1 cellular context compared by ENCODE assay signal in the genomic region with DNA sequence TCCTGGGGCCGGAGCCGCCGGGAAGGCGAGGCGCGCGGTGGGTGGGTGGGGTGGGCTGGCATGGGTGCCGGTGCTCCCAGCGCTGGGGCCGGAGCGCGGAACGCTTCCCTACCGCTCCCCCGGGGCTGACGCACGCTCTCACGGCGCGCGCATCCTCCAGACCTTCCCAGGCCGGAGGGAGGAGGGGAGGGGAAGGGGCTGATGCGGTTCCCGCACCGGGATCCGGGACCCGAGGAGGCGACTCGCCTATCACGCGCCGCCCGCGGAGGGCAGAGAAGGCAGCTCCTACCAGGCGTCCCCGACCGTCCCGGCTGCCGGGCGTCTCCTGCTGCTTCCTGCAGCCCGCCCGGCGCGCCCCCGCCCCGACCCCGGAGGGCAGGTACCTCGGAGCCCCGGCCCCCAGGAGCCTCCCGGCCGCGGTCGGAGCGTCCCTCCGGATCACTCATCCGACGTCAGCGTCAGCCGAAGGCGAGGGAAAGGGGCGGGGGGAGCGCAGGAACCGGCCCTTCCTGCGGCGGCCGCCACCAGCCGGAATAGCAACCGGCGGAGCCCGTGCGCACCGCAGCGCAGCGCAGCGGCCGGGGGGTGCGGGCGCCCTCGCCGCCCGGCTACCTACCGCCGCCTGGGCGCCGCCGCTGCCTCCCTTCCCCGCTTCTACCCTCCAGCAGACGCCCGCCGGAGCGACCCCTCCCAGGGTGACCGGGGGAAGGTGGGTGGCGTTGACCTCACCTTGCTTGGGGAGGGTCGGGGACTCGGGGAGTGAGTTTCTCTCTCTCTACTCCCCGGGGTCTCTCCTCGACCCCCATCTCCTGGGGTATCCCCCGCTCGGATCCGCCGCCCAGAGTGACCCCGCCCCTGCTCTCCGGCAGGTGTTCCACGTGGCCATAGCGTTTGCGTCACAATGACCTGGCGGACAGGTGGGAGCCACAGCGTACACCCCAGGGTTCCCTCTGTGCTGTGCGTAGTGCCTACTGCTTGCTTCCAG.
A peak's percentile ranks its signal among the peaks of the same experiment; 100 is the strongest.
TF ChIP-seq lines count a peak whose summit lies in the region.

A gene (minus strand): TSS at position 457 of the 985 bp plus-strand sequence. CDS start 26,241 bp downstream, outside the sequence.

TF ChIP-seq in K562, 482 proteins besides CTCF, POLR2A, EP300 and RAD21 (continued from another document and continues in another):
- TF ChIP-seq FUS (optimal IDR thresholded peaks at IDR 0.05; ENCODE audit: low read depth, low read length) (no peak), PRMT5 (CRISPR knock-in tag; IDR thresholded peaks at IDR 0.05) (no peak), POLR2B (IDR thresholded peaks at IDR 0.05; ENCODE audit: low read depth, partially characterized antibody) (peak; percentile 55), RFX1 (IDR thresholded peaks at IDR 0.05) (no peak), KDM4B (IDR thresholded peaks at IDR 0.05; ENCODE audit: borderline replicate concordance in 2 of 2, low read depth in 1 of 2) (peak in 1 of 2 experiments; percentile 46; a peak in 1 of 4 replicates), MED1 (CRISPR knock-in tag; IDR thresholded peaks at IDR 0.05; ENCODE audit: borderline replicate concordance) (no peak), DDX20 (tag; IDR thresholded peaks at IDR 0.05; ENCODE audit: low read depth) (no peak), KLF6 (CRISPR knock-in tag; IDR thresholded peaks at IDR 0.05; ENCODE audit: borderline replicate concordance) (no peak), PYGO2 (tag; IDR thresholded peaks at IDR 0.05) (no peak), ZNF311 (CRISPR knock-in tag; IDR thresholded peaks at IDR 0.05) (no peak), PCBP2 (IDR thresholded peaks at IDR 0.05; ENCODE audit: low read depth, low read length, poor library complexity, severe bottlenecking) (no peak), MAFK (IDR thresholded peaks at IDR 0.05; ENCODE audit: low read length) (no peak), CREM (IDR thresholded peaks at IDR 0.05; ENCODE audit: low read depth) (peak; percentile 70), SMARCA4 (IDR thresholded peaks at IDR 0.05) (no peak), MAFF (IDR thresholded peaks at IDR 0.05; ENCODE audit: low read length) (no peak), TFAM (CRISPR knock-in tag; conservative IDR thresholded peaks at IDR 0.05) (no peak), ZNF583 (CRISPR knock-in tag; IDR thresholded peaks at IDR 0.05) (no peak), EGR1 (conservative IDR thresholded peaks at IDR 0.05) (no peak), MYBL2 (IDR thresholded peaks at IDR 0.05; ENCODE audit: low read depth) (no peak), MYBL2 (CRISPR knock-in tag; IDR thresholded peaks at IDR 0.05; ENCODE audit: borderline replicate concordance) (no peak), ZNF140 (CRISPR knock-in tag; IDR thresholded peaks at IDR 0.05) (no peak), ZKSCAN8 (CRISPR knock-in tag; IDR thresholded peaks at IDR 0.05) (no peak), DIDO1 (tag; IDR thresholded peaks at IDR 0.05; ENCODE audit: low read depth) (no peak), CBX3 (IDR thresholded peaks at IDR 0.05; ENCODE audit: borderline replicate concordance in 1 of 2, low read length in 2 of 2) (no peak), ZNF76 (CRISPR knock-in tag; IDR thresholded peaks at IDR 0.05; ENCODE audit: borderline replicate concordance) (no peak), ZNF696 (CRISPR knock-in tag; conservative IDR thresholded peaks at IDR 0.05) (no peak), BHLHE40 (IDR thresholded peaks at IDR 0.05; ENCODE audit: low read length) (peak; percentile 32; the same call in 1 of the 2 replicates), KDM5B (IDR thresholded peaks at IDR 0.05; ENCODE audit: insufficient replicate concordance, low read depth, low read length) (peak; percentile 74), ZNF212 (CRISPR knock-in tag; IDR thresholded peaks at IDR 0.05) (no peak), NUFIP1 (IDR thresholded peaks at IDR 0.05; ENCODE audit: partially characterized antibody) (no peak)
- TF ChIP-seq, protein P1, sequence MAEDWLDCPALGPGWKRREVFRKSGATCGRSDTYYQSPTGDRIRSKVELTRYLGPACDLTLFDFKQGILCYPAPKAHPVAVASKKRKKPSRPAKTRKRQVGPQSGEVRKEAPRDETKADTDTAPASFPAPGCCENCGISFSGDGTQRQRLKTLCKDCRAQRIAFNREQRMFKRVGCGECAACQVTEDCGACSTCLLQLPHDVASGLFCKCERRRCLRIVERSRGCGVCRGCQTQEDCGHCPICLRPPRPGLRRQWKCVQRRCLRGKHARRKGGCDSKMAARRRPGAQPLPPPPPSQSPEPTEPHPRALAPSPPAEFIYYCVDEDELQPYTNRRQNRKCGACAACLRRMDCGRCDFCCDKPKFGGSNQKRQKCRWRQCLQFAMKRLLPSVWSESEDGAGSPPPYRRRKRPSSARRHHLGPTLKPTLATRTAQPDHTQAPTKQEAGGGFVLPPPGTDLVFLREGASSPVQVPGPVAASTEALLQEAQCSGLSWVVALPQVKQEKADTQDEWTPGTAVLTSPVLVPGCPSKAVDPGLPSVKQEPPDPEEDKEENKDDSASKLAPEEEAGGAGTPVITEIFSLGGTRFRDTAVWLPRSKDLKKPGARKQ (CRISPR knock-in tag; IDR thresholded peaks at IDR 0.05), result no peak
- TF ChIP-seq, protein P2, sequence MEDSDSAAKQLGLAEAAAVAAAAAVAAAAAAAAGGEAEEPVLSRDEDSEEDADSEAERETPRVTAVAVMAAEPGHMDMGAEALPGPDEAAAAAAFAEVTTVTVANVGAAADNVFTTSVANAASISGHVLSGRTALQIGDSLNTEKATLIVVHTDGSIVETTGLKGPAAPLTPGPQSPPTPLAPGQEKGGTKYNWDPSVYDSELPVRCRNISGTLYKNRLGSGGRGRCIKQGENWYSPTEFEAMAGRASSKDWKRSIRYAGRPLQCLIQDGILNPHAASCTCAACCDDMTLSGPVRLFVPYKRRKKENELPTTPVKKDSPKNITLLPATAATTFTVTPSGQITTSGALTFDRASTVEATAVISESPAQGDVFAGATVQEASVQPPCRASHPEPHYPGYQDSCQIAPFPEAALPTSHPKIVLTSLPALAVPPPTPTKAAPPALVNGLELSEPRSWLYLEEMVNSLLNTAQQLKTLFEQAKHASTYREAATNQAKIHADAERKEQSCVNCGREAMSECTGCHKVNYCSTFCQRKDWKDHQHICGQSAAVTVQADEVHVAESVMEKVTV (CRISPR knock-in tag; IDR thresholded peaks at IDR 0.05), result no peak
- TF ChIP-seq, protein P3, sequence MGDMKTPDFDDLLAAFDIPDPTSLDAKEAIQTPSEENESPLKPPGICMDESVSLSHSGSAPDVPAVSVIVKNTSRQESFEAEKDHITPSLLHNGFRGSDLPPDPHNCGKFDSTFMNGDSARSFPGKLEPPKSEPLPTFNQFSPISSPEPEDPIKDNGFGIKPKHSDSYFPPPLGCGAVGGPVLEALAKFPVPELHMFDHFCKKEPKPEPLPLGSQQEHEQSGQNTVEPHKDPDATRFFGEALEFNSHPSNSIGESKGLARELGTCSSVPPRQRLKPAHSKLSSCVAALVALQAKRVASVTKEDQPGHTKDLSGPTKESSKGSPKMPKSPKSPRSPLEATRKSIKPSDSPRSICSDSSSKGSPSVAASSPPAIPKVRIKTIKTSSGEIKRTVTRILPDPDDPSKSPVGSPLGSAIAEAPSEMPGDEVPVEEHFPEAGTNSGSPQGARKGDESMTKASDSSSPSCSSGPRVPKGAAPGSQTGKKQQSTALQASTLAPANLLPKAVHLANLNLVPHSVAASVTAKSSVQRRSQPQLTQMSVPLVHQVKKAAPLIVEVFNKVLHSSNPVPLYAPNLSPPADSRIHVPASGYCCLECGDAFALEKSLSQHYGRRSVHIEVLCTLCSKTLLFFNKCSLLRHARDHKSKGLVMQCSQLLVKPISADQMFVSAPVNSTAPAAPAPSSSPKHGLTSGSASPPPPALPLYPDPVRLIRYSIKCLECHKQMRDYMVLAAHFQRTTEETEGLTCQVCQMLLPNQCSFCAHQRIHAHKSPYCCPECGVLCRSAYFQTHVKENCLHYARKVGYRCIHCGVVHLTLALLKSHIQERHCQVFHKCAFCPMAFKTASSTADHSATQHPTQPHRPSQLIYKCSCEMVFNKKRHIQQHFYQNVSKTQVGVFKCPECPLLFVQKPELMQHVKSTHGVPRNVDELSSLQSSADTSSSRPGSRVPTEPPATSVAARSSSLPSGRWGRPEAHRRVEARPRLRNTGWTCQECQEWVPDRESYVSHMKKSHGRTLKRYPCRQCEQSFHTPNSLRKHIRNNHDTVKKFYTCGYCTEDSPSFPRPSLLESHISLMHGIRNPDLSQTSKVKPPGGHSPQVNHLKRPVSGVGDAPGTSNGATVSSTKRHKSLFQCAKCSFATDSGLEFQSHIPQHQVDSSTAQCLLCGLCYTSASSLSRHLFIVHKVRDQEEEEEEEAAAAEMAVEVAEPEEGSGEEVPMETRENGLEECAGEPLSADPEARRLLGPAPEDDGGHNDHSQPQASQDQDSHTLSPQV (IDR thresholded peaks at IDR 0.05), result peak; percentile 41; the same call in 1 of the 2 replicates
- TF ChIP-seq, protein P4, sequence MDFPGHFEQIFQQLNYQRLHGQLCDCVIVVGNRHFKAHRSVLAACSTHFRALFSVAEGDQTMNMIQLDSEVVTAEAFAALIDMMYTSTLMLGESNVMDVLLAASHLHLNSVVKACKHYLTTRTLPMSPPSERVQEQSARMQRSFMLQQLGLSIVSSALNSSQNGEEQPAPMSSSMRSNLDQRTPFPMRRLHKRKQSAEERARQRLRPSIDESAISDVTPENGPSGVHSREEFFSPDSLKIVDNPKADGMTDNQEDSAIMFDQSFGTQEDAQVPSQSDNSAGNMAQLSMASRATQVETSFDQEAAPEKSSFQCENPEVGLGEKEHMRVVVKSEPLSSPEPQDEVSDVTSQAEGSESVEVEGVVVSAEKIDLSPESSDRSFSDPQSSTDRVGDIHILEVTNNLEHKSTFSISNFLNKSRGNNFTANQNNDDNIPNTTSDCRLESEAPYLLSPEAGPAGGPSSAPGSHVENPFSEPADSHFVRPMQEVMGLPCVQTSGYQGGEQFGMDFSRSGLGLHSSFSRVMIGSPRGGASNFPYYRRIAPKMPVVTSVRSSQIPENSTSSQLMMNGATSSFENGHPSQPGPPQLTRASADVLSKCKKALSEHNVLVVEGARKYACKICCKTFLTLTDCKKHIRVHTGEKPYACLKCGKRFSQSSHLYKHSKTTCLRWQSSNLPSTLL (IDR thresholded peaks at IDR 0.05), result no peak
- TF ChIP-seq, protein P5, sequence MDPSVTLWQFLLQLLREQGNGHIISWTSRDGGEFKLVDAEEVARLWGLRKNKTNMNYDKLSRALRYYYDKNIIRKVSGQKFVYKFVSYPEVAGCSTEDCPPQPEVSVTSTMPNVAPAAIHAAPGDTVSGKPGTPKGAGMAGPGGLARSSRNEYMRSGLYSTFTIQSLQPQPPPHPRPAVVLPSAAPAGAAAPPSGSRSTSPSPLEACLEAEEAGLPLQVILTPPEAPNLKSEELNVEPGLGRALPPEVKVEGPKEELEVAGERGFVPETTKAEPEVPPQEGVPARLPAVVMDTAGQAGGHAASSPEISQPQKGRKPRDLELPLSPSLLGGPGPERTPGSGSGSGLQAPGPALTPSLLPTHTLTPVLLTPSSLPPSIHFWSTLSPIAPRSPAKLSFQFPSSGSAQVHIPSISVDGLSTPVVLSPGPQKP (CRISPR knock-in tag; IDR thresholded peaks at IDR 0.05), result no peak
- TF ChIP-seq, protein P6, sequence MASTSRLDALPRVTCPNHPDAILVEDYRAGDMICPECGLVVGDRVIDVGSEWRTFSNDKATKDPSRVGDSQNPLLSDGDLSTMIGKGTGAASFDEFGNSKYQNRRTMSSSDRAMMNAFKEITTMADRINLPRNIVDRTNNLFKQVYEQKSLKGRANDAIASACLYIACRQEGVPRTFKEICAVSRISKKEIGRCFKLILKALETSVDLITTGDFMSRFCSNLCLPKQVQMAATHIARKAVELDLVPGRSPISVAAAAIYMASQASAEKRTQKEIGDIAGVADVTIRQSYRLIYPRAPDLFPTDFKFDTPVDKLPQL (IDR thresholded peaks at IDR 0.05; ENCODE audit: extremely low read depth, insufficient read length), result no peak
- TF ChIP-seq, protein P7, sequence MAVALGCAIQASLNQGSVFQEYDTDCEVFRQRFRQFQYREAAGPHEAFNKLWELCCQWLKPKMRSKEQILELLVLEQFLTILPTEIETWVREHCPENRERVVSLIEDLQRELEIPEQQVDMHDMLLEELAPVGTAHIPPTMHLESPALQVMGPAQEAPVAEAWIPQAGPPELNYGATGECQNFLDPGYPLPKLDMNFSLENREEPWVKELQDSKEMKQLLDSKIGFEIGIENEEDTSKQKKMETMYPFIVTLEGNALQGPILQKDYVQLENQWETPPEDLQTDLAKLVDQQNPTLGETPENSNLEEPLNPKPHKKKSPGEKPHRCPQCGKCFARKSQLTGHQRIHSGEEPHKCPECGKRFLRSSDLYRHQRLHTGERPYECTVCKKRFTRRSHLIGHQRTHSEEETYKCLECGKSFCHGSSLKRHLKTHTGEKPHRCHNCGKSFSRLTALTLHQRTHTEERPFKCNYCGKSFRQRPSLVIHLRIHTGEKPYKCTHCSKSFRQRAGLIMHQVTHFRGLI (CRISPR knock-in tag; IDR thresholded peaks at IDR 0.05), result no peak
- TF ChIP-seq, protein P8, sequence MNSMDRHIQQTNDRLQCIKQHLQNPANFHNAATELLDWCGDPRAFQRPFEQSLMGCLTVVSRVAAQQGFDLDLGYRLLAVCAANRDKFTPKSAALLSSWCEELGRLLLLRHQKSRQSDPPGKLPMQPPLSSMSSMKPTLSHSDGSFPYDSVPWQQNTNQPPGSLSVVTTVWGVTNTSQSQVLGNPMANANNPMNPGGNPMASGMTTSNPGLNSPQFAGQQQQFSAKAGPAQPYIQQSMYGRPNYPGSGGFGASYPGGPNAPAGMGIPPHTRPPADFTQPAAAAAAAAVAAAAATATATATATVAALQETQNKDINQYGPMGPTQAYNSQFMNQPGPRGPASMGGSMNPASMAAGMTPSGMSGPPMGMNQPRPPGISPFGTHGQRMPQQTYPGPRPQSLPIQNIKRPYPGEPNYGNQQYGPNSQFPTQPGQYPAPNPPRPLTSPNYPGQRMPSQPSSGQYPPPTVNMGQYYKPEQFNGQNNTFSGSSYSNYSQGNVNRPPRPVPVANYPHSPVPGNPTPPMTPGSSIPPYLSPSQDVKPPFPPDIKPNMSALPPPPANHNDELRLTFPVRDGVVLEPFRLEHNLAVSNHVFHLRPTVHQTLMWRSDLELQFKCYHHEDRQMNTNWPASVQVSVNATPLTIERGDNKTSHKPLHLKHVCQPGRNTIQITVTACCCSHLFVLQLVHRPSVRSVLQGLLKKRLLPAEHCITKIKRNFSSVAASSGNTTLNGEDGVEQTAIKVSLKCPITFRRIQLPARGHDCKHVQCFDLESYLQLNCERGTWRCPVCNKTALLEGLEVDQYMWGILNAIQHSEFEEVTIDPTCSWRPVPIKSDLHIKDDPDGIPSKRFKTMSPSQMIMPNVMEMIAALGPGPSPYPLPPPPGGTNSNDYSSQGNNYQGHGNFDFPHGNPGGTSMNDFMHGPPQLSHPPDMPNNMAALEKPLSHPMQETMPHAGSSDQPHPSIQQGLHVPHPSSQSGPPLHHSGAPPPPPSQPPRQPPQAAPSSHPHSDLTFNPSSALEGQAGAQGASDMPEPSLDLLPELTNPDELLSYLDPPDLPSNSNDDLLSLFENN (IDR thresholded peaks at IDR 0.05; ENCODE audit: low read depth in 2 of 2, low read length in 2 of 2), result no peak
- TF ChIP-seq, protein P9, sequence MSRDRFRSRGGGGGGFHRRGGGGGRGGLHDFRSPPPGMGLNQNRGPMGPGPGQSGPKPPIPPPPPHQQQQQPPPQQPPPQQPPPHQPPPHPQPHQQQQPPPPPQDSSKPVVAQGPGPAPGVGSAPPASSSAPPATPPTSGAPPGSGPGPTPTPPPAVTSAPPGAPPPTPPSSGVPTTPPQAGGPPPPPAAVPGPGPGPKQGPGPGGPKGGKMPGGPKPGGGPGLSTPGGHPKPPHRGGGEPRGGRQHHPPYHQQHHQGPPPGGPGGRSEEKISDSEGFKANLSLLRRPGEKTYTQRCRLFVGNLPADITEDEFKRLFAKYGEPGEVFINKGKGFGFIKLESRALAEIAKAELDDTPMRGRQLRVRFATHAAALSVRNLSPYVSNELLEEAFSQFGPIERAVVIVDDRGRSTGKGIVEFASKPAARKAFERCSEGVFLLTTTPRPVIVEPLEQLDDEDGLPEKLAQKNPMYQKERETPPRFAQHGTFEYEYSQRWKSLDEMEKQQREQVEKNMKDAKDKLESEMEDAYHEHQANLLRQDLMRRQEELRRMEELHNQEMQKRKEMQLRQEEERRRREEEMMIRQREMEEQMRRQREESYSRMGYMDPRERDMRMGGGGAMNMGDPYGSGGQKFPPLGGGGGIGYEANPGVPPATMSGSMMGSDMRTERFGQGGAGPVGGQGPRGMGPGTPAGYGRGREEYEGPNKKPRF (IDR thresholded peaks at IDR 0.05; ENCODE audit: low read depth, low read length), result no peak
